In genomic region chr13:59734393-59734792, GRCh38 we compare ENCODE assay signal across 11 cellular contexts.
DNase-seq lines count a peak whose midpoint lies in the region; ATAC-seq and TF ChIP-seq lines count a peak whose summit lies in the region.
"Had no signal": no experiment of that assay in that cellular context is flagged by ENCODE, and none has a peak within 500 bp of the region (broad histone marks: within the 10 kb centered on the region; RNA-seq: fewer than 3 reads in every experiment).

No MANE protein-coding gene starts in this region.

- no peak for TF ChIP-seq POLR2A in lower leg skin (IDR thresholded peaks at IDR 0.05)

- no peaks in the 10 kb centered on the region for H3K9me3 Mint-ChIP-seq in activated CD4-positive, alpha-beta memory T cell treated with anti-CD3 and anti-CD28 coated beads, Interleukin-2, amount 10 ng/mL, durations not matched to agents 7 days and 5 days
- H3K9me3 Mint-ChIP-seq in MCF 10A (ENCODE audit: unreplicated experiment): no peaks in the 10 kb centered on the region
- H3K9me3 Mint-ChIP-seq: T-helper 1 cell treated with Interleukin-12 subunit alpha and Interleukin-12 subunit beta and Interleukin-4 antibody, amounts not matched to agents 30 μg/mL and 1 μg/mL, for 36 hours had no signal

- ATAC-seq in GM18517 (IDR thresholded peaks at IDR 0.05; ENCODE audit: unreplicated experiment): peak; percentile 100
- ATAC-seq in GM19468 (IDR thresholded peaks at IDR 0.05; ENCODE audit: extremely low read depth, unreplicated experiment): peak; percentile 100
- peak; percentile 100 for ATAC-seq in HG03095 (IDR thresholded peaks at IDR 0.05; ENCODE audit: unreplicated experiment)

- H3K27me3 Mint-ChIP-seq in activated CD4-positive, alpha-beta memory T cell treated with anti-CD3 and anti-CD28 coated beads, Interleukin-2, amount 10 ng/mL, durations not matched to agents 7 days and 5 days: no peaks in the 10 kb centered on the region
- no peaks in the 10 kb centered on the region for H3K27me3 Mint-ChIP-seq in MCF 10A (ENCODE audit: insufficient read depth, unreplicated experiment)
- H3K27me3 Mint-ChIP-seq: activated naive CD8-positive, alpha-beta T cell had no signal

- WGBS in lower leg skin, 2 donors: 75 to 82% methylated on average over 6 of the region's 6 CpGs

- no peak overlapping the region for H3K4me3 ChIP-seq in lower leg skin (ENCODE audit: low read depth, poor library complexity, severe bottlenecking)

- H3K27ac Mint-ChIP-seq in activated CD4-positive, alpha-beta memory T cell treated with anti-CD3 and anti-CD28 coated beads, Interleukin-2, amount 10 ng/mL, durations not matched to agents 7 days and 5 days: no peak overlapping the region
- H3K27ac Mint-ChIP-seq in MCF 10A (ENCODE audit: low read depth, unreplicated experiment): no peak overlapping the region
- H3K27ac Mint-ChIP-seq: activated naive CD8-positive, alpha-beta T cell; T-helper 1 cell treated with Interleukin-12 subunit alpha and Interleukin-12 subunit beta and Interleukin-4 antibody, amounts not matched to agents 30 μg/mL and 1 μg/mL, for 36 hours had no signal

- peak; percentile 16 for DNase-seq in activated CD4-positive, alpha-beta memory T cell treated with anti-CD3 and anti-CD28 coated beads, Interleukin-2, amount 10 ng/mL, durations not matched to agents 7 days and 5 days
- no peak for DNase-seq in MCF 10A (ENCODE audit: unreplicated experiment)
- no peak for DNase-seq in NCI-H2081 (lab: John Stamatoyannopoulos, UW)
- DNase-seq in lower leg skin (ENCODE audit: low spot score in 2 of 2): no peak
- DNase-seq in COLO668 (lab: John Stamatoyannopoulos, UW; ENCODE audit: unreplicated experiment): no peak
- DNase-seq: NCI-H1436 had no signal

- POLR2A ChIA-PET in activated CD4-positive, alpha-beta memory T cell treated with anti-CD3 and anti-CD28 coated beads, Interleukin-2, amount 10 ng/mL, durations not matched to agents 7 days and 5 days (lab: Charles Lee): no interaction called here
- POLR2A ChIA-PET in MCF 10A (lab: Yijun Ruan, JAX): no interaction called here

- BruUV-seq in MCF 10A (replicated peaks; lab: Mats Ljungman, UMichigan): no TSS peak

- CTCF ChIA-PET in activated CD4-positive, alpha-beta memory T cell treated with anti-CD3 and anti-CD28 coated beads, Interleukin-2, amount 10 ng/mL, durations not matched to agents 7 days and 5 days (lab: Charles Lee): no interaction called here
- CTCF ChIA-PET in MCF 10A (lab: Yijun Ruan, JAX): no interaction called here

- peaks cover 2% of the 10 kb centered on the region for H3K4me1 Mint-ChIP-seq in activated CD4-positive, alpha-beta memory T cell treated with anti-CD3 and anti-CD28 coated beads, Interleukin-2, amount 10 ng/mL, durations not matched to agents 7 days and 5 days
- no peaks in the 10 kb centered on the region for H3K4me1 Mint-ChIP-seq in MCF 10A (ENCODE audit: insufficient read depth, unreplicated experiment)

- H3K36me3 Mint-ChIP-seq in activated CD4-positive, alpha-beta memory T cell treated with anti-CD3 and anti-CD28 coated beads, Interleukin-2, amount 10 ng/mL, durations not matched to agents 7 days and 5 days (ENCODE audit: low read depth): no peaks in the 10 kb centered on the region
- no peaks in the 10 kb centered on the region for H3K36me3 Mint-ChIP-seq in MCF 10A (ENCODE audit: insufficient read depth, unreplicated experiment)
- H3K36me3 Mint-ChIP-seq: activated naive CD8-positive, alpha-beta T cell had no signal

- intact Hi-C loops in MCF 10A (cut with micrococcal nuclease): no loop called here
- intact Hi-C loops in lower leg skin (cut with DNase I; ENCODE audit: low total_unique reads): no loop called here

- TF ChIP-seq CTCF in MCF 10A (IDR thresholded peaks at IDR 0.05; ENCODE audit: unreplicated experiment) (no peak), lower leg skin (IDR thresholded peaks at IDR 0.05) (no peak)

- H3K4me3 Mint-ChIP-seq in activated CD4-positive, alpha-beta memory T cell treated with anti-CD3 and anti-CD28 coated beads, Interleukin-2, amount 10 ng/mL, durations not matched to agents 7 days and 5 days: no peak overlapping the region
- no peak overlapping the region for H3K4me3 Mint-ChIP-seq in MCF 10A (ENCODE audit: unreplicated experiment)
- H3K4me3 Mint-ChIP-seq: activated naive CD8-positive, alpha-beta T cell; T-helper 1 cell treated with Interleukin-12 subunit alpha and Interleukin-12 subunit beta and Interleukin-4 antibody, amounts not matched to agents 30 μg/mL and 1 μg/mL, for 36 hours had no signal
